1 cellular context compared by ENCODE assay signal in the genomic region with DNA sequence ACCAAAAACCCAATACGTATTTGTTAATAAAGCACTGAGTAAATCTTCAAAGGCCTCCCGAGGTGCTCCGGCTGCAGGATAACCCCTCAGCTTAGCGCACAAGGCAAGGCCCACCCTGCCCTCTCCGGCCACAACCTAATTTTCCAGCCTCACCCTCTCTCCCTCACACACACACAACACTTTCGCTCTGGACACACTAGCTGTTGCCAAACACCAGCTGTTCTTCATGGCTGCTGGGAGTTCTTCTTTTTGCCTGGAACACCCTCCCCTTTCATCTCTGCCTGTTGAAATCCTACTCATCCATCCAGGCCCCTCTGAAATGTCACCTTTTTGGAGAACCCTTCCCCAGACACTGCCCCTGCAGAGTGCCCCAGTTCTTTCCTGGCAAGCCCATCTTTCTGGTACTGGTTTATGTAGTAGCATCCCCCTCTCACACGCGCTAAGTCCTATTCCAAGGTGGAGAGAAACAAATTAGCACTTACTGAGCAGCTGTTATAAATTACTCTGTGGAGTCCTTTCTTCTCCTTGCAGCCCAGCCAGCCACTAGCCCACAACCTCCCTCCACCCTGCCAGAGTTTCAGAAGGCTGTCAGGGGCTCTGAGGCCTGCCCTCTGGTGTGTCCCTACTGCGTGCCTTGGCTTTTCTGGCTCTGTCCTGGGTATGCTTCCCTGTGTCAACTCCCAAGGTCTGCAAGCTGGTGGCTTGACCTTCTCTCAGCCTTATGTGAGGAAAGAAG.
TF ChIP-seq lines count a peak whose summit lies in the region.

No MANE protein-coding gene starts in this region.

TF ChIP-seq in GM12878, 131 proteins besides CTCF, POLR2A, EP300 and RAD21 (continued from another document):
- TF ChIP-seq, protein P1, sequence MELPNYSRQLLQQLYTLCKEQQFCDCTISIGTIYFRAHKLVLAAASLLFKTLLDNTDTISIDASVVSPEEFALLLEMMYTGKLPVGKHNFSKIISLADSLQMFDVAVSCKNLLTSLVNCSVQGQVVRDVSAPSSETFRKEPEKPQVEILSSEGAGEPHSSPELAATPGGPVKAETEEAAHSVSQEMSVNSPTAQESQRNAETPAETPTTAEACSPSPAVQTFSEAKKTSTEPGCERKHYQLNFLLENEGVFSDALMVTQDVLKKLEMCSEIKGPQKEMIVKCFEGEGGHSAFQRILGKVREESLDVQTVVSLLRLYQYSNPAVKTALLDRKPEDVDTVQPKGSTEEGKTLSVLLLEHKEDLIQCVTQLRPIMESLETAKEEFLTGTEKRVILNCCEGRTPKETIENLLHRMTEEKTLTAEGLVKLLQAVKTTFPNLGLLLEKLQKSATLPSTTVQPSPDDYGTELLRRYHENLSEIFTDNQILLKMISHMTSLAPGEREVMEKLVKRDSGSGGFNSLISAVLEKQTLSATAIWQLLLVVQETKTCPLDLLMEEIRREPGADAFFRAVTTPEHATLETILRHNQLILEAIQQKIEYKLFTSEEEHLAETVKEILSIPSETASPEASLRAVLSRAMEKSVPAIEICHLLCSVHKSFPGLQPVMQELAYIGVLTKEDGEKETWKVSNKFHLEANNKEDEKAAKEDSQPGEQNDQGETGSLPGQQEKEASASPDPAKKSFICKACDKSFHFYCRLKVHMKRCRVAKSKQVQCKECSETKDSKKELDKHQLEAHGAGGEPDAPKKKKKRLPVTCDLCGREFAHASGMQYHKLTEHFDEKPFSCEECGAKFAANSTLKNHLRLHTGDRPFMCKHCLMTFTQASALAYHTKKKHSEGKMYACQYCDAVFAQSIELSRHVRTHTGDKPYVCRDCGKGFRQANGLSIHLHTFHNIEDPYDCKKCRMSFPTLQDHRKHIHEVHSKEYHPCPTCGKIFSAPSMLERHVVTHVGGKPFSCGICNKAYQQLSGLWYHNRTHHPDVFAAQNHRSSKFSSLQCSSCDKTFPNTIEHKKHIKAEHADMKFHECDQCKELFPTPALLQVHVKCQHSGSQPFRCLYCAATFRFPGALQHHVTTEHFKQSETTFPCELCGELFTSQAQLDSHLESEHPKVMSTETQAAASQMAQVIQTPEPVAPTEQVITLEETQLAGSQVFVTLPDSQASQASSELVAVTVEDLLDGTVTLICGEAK (IDR thresholded peaks at IDR 0.05; ENCODE audit: borderline replicate concordance): peak; percentile 26; the same call in 1 of the 2 replicates
- TF ChIP-seq MYC (IDR thresholded peaks at IDR 0.05; ENCODE audit: insufficient read depth, insufficient read length, insufficient replicate concordance, low read length, severe bottlenecking): no peak
- TF ChIP-seq STAT1 (conservative IDR thresholded peaks at IDR 0.05): no peak
- TF ChIP-seq, protein P2, sequence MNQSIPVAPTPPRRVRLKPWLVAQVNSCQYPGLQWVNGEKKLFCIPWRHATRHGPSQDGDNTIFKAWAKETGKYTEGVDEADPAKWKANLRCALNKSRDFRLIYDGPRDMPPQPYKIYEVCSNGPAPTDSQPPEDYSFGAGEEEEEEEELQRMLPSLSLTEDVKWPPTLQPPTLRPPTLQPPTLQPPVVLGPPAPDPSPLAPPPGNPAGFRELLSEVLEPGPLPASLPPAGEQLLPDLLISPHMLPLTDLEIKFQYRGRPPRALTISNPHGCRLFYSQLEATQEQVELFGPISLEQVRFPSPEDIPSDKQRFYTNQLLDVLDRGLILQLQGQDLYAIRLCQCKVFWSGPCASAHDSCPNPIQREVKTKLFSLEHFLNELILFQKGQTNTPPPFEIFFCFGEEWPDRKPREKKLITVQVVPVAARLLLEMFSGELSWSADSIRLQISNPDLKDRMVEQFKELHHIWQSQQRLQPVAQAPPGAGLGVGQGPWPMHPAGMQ (IDR thresholded peaks at IDR 0.05; ENCODE audit: borderline replicate concordance): no peak
- TF ChIP-seq RCOR1 (conservative IDR thresholded peaks at IDR 0.05; ENCODE audit: low read depth, low read length): no peak
- no peak for TF ChIP-seq POU2F2 (IDR thresholded peaks at IDR 0.05; ENCODE audit: borderline replicate concordance, low read depth, low read length)
- TF ChIP-seq, protein P3, sequence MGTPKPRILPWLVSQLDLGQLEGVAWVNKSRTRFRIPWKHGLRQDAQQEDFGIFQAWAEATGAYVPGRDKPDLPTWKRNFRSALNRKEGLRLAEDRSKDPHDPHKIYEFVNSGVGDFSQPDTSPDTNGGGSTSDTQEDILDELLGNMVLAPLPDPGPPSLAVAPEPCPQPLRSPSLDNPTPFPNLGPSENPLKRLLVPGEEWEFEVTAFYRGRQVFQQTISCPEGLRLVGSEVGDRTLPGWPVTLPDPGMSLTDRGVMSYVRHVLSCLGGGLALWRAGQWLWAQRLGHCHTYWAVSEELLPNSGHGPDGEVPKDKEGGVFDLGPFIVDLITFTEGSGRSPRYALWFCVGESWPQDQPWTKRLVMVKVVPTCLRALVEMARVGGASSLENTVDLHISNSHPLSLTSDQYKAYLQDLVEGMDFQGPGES (IDR thresholded peaks at IDR 0.05): no peak
- no peak for TF ChIP-seq WRNIP1 (IDR thresholded peaks at IDR 0.05; ENCODE audit: borderline replicate concordance, low read depth, low read length)
- 0 out of 2 replicates have a peak, but pooled peaks have one; percentile 58 for TF ChIP-seq HDGF (IDR thresholded peaks at IDR 0.05)
- TF ChIP-seq NFXL1 (IDR thresholded peaks at IDR 0.05; ENCODE audit: borderline replicate concordance): no peak
- TF ChIP-seq, protein P4, sequence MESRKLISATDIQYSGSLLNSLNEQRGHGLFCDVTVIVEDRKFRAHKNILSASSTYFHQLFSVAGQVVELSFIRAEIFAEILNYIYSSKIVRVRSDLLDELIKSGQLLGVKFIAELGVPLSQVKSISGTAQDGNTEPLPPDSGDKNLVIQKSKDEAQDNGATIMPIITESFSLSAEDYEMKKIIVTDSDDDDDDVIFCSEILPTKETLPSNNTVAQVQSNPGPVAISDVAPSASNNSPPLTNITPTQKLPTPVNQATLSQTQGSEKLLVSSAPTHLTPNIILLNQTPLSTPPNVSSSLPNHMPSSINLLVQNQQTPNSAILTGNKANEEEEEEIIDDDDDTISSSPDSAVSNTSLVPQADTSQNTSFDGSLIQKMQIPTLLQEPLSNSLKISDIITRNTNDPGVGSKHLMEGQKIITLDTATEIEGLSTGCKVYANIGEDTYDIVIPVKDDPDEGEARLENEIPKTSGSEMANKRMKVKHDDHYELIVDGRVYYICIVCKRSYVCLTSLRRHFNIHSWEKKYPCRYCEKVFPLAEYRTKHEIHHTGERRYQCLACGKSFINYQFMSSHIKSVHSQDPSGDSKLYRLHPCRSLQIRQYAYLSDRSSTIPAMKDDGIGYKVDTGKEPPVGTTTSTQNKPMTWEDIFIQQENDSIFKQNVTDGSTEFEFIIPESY (IDR thresholded peaks at IDR 0.05): no peak
- TF ChIP-seq DPF2 (IDR thresholded peaks at IDR 0.05): no peak
- TF ChIP-seq BHLHE40 (IDR thresholded peaks at IDR 0.05; ENCODE audit: borderline replicate concordance in 1 of 2, low read depth in 2 of 2, low read length in 1 of 2): no peak
- TF ChIP-seq, protein P5, sequence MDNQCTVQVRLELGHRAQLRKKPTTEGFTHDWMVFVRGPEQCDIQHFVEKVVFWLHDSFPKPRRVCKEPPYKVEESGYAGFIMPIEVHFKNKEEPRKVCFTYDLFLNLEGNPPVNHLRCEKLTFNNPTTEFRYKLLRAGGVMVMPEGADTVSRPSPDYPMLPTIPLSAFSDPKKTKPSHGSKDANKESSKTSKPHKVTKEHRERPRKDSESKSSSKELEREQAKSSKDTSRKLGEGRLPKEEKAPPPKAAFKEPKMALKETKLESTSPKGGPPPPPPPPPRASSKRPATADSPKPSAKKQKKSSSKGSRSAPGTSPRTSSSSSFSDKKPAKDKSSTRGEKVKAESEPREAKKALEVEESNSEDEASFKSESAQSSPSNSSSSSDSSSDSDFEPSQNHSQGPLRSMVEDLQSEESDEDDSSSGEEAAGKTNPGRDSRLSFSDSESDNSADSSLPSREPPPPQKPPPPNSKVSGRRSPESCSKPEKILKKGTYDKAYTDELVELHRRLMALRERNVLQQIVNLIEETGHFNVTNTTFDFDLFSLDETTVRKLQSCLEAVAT (IDR thresholded peaks at IDR 0.05): 0 out of 2 replicates have a peak, but pooled peaks have one; percentile 28
TF ChIP-seq in GM12878: peak in this region for 3.
